Comparison of ENCODE assay signal across 2 cellular contexts in the genomic region with DNA sequence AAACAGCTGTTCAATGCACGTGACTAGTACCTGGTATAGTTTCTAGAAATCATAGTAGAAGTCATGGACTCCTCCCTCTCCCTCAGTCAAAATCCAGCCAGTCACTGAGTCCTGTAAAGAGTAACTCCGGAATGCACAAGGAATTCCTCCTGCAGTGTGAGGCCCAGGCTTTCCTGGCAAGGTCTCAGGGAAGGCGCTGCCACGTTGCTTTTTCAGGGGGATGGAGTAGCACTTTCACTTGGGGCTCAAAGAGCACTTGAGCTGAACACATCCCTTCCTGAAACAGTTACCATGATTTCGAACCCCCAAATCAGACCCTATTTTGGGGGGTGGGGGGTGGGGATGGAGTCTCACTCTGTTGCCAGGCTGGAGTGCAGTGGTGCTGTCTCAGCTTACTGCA.
TF ChIP-seq lines count a peak whose summit lies in the region.

No MANE protein-coding gene starts in this region.

TF ChIP-seq in SK-N-SH treated with all-trans-retinoic acid at 6 μM for 48 hours, 23 proteins besides CTCF, POLR2A, EP300 and RAD21 (continued from another document):
- no peak for TF ChIP-seq ARNTL (CRISPR knock-in tag; IDR thresholded peaks at IDR 0.05; ENCODE audit: borderline replicate concordance, low read depth)

TF ChIP-seq in SK-N-SH, 30 proteins besides CTCF, POLR2A, EP300 and RAD21 (continued from another document):
- TF ChIP-seq REST (IDR thresholded peaks at IDR 0.05; ENCODE audit: low read depth, low read length): no peak
- no peak for TF ChIP-seq USF1 (IDR thresholded peaks at IDR 0.05; ENCODE audit: borderline replicate concordance, low read depth)
- TF ChIP-seq RCOR1 (IDR thresholded peaks at IDR 0.05; ENCODE audit: low read length): no peak
- no peak for TF ChIP-seq GABPA (IDR thresholded peaks at IDR 0.05; ENCODE audit: low read depth)
- no peak for TF ChIP-seq ZBTB33 (IDR thresholded peaks at IDR 0.05; ENCODE audit: borderline replicate concordance, low read depth)
- no peak for TF ChIP-seq EZH2phosphoT487 (IDR thresholded peaks at IDR 0.05; ENCODE audit: borderline replicate concordance, low read depth)
- TF ChIP-seq IRF3 (IDR thresholded peaks at IDR 0.05; ENCODE audit: low read depth, low read length): no peak
- no peak for TF ChIP-seq SMC3 (IDR thresholded peaks at IDR 0.05; ENCODE audit: low read depth, low read length)
- TF ChIP-seq CHD2 (IDR thresholded peaks at IDR 0.05; ENCODE audit: low read length, partially characterized antibody): no peak
- no peak for TF ChIP-seq FOSL2 (IDR thresholded peaks at IDR 0.05; ENCODE audit: borderline replicate concordance, low read depth)
- TF ChIP-seq MXI1 (IDR thresholded peaks at IDR 0.05; ENCODE audit: low read depth, low read length): no peak
